9 cellular contexts compared by ENCODE assay signal in the genomic region with DNA sequence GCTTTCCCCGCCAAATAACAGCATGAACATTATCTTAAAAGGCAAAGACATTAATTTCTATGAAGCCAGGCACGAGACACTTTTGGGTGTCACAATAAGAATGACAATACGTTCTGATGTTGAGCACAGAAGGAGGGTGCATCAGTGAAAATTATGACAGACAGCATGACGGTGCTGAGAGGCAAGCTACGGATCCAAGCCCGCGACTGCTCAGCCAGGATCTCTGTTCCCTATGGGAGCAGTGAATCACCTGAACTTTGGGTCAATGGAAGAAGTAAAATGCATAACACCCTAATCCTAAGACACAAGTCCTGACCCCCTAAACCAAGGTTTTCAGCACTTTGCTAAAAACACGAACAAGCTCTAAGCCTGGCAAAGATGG. TPM values are rescaled to one million over a fixed set of nuclear protein-coding genes. Genes with fewer than 3 reads are reported as not detected.
DNase-seq lines count a peak whose midpoint lies in the region; ATAC-seq, FAIRE-seq and TF ChIP-seq lines count a peak whose summit lies in the region.
"Had no signal": no experiment of that assay in that cellular context is flagged by ENCODE, and none has a peak within 500 bp of the region (broad histone marks: within the 10 kb centered on the region; RNA-seq: fewer than 3 reads in every experiment).

No MANE protein-coding gene starts in this region.

- peaks cover 6% of the 10 kb centered on the region for H4K20me1 ChIP-seq in neural progenitor cell (ENCODE audit: low read depth)

- peaks cover 28% of the 10 kb centered on the region for H3K79me2 ChIP-seq in neural progenitor cell (ENCODE audit: low read depth)

- no peaks in the 10 kb centered on the region for H3K27me3 Mint-ChIP-seq in effector memory CD8-positive, alpha-beta T cell
- H3K27me3 Mint-ChIP-seq in neural progenitor cell (ENCODE audit: insufficient read depth, low read depth) = peaks cover 2% of the 10 kb centered on the region

- H3K27ac ChIP-seq in neural progenitor cell = no peak overlapping the region

- H3K36me3 ChIP-seq in NT2/D1 (ENCODE audit: insufficient read depth, insufficient read length, low read length) (peaks cover 14% of the 10 kb centered on the region), neural progenitor cell (no peaks in the 10 kb centered on the region)

- H3K4me1 ChIP-seq in NT2/D1 (ENCODE audit: insufficient read depth, insufficient read length) (peaks cover 3% of the 10 kb centered on the region), neural progenitor cell (peaks cover 28% of the 10 kb centered on the region)

- FAIRE-seq in H54 (lab: Jason Lieb, UNC) = no peak
- FAIRE-seq: TTC549 had no signal

- H3K4me1 Mint-ChIP-seq in effector memory CD8-positive, alpha-beta T cell (ENCODE audit: low read depth in 2 of 2) = peaks cover 28 to 30% of the 10 kb centered on the region in 2 donors
- peaks cover 38% of the 10 kb centered on the region for H3K4me1 Mint-ChIP-seq in neural progenitor cell

- ATAC-seq in effector memory CD8-positive, alpha-beta T cell (replicated peaks) = no peak
- ATAC-seq in GM21576 (IDR thresholded peaks at IDR 0.05; ENCODE audit: unreplicated experiment) (no peak), GM18907 (IDR thresholded peaks at IDR 0.05; ENCODE audit: unreplicated experiment) (no peak), HG02763 (IDR thresholded peaks at IDR 0.05; ENCODE audit: unreplicated experiment) (no peak)

- peak overlapping the region; percentile 84 to 88 for H3K4me3 Mint-ChIP-seq in effector memory CD8-positive, alpha-beta T cell
- peak overlapping the region; percentile 95 for H3K4me3 Mint-ChIP-seq in neural progenitor cell

- peaks cover 20% of the 10 kb centered on the region for H3K36me3 Mint-ChIP-seq in effector memory CD8-positive, alpha-beta T cell (ENCODE audit: insufficient read depth)
- peaks cover 2% of the 10 kb centered on the region for H3K36me3 Mint-ChIP-seq in neural progenitor cell

- peak overlapping the region; percentile 88 for H3K4me2 ChIP-seq in neural progenitor cell

- TF ChIP-seq POLR2A in H54 (IDR thresholded peaks at IDR 0.05; ENCODE audit: low read depth, low read length) = no peak

- H2AFZ ChIP-seq in neural progenitor cell (replicated peaks) = no peak overlapping the region

- DNase-seq in CD1c-positive myeloid dendritic cell (ENCODE audit: extremely low spot score) (peak; percentile 65), NT2/D1 (ENCODE audit: low read depth, low spot score) (no peak), neural progenitor cell (ENCODE audit: low spot score) (no peak), H54 (ENCODE audit: insufficient read length, low spot score) (no peak)
- DNase-seq in effector memory CD8-positive, alpha-beta T cell = no peak

- H3K9me3 ChIP-seq in NT2/D1 (ENCODE audit: insufficient read depth, low read length) (no peaks in the 10 kb centered on the region), neural progenitor cell (ENCODE audit: low read depth) (no peaks in the 10 kb centered on the region)

- peaks cover 42% of the 10 kb centered on the region for H3F3A ChIP-seq in neural progenitor cell (ENCODE audit: low read depth)

- no peak for TF ChIP-seq CTCF in neural progenitor cell (IDR thresholded peaks at IDR 0.05)

- H3K27me3 ChIP-seq in NT2/D1 (ENCODE audit: insufficient read depth, insufficient read length) = no peaks in the 10 kb centered on the region
- no peaks in the 10 kb centered on the region for H3K27me3 ChIP-seq in neural progenitor cell

- peak overlapping the region; percentile 39 for H3K9ac ChIP-seq in NT2/D1 (ENCODE audit: insufficient read length, low read depth)
- no peak overlapping the region for H3K9ac ChIP-seq in neural progenitor cell

- H3K9me3 Mint-ChIP-seq in effector memory CD8-positive, alpha-beta T cell = no peaks in the 10 kb centered on the region
- H3K9me3 Mint-ChIP-seq in neural progenitor cell = no peaks in the 10 kb centered on the region

- peak overlapping the region; percentile 83 to 94 for H3K27ac Mint-ChIP-seq in effector memory CD8-positive, alpha-beta T cell
- H3K27ac Mint-ChIP-seq in neural progenitor cell = peak overlapping the region; percentile 42

- peak overlapping the region; percentile 27 for H3K4me3 ChIP-seq in NT2/D1 (ENCODE audit: insufficient read length, low read depth)
- H3K4me3 ChIP-seq in neural progenitor cell = peak overlapping the region; percentile 66

RNA-seq across cellular contexts. Expression of gene WDR25, which starts 1.4 kb away (rescaled TPM):
- total RNA-seq in neural progenitor cell (ENCODE audit: low replicate concordance) = 4.9 and 13.6 TPM in 2 replicates

RNA-seq across cellular contexts. Expression of gene SLC25A47, which starts 51.7 kb away (rescaled TPM):
- total RNA-seq in neural progenitor cell (ENCODE audit: low replicate concordance) = not detected in 2 replicates
